21 cellular contexts compared by ENCODE assay signal in the genomic region with DNA sequence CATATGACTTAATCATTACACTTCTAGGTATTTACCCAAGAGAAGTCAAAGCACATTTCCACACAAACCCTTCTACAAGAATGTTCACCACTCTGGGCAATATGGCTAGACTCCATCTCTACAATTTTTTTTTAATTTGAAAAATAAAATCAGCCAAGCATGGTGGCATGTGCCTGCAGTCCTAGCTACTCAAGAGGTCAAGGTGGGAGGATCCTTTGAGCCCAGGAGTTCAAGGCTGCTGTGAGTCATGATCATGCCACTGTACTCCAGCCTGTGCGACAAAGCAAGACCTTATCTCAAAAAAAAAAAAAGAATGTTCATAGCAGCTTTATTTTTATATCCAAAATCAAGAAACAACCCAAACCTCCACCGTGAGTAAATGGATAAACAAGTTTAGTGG.
"Had no signal": no experiment of that assay in that cellular context is flagged by ENCODE, and none has a peak within 500 bp of the region (broad histone marks: within the 10 kb centered on the region; RNA-seq: fewer than 3 reads in every experiment).

No MANE protein-coding gene starts in this region.

- H3K27me3 ChIP-seq: MG63 had no signal

- FAIRE-seq: HTR-8/SVneo had no signal

- ATAC-seq: Panc1, PC-3 had no signal

- DNase-seq: Karpas-422, KG1, MG63, NCI-H1092, NCI-H1105 treated with DMSO at 0.1 percent for 48 hours, NCI-H1417 treated with DMSO at 0.1 percent for 48 hours, NCI-H146, NCI-H1694 treated with DMSO at 0.1 percent for 48 hours, NCI-H1930, NCI-H2081, NCI-H2107, NCI-H2227 treated with DMSO at 0.1 percent for 48 hours, NCI-H524, NCI-H526 treated with DMSO at 0.1 percent for 48 hours, NCI-H748 treated with DMSO at 0.1 percent for 48 hours, PC-3, SHP77, SK-N-SH had no signal

- H3K27ac ChIP-seq: RWPE1 had no signal

- H3K9me3 ChIP-seq: MG63, SK-N-SH had no signal

- H3K4me2 ChIP-seq: SK-N-SH had no signal

- H3K9ac ChIP-seq: SK-N-SH had no signal

- H3K36me3 ChIP-seq: MG63 had no signal

- H3K4me3 ChIP-seq: MG63 had no signal
